In genomic region chr16:13779676-13780075, GRCh38 we compare ENCODE assay signal across 1 cellular context.
TF ChIP-seq lines count a peak whose summit lies in the region.

No MANE protein-coding gene starts in this region.

TF ChIP-seq in GM23338, 12 proteins besides CTCF, POLR2A, EP300 and RAD21 (continued from another document):
- no peak for TF ChIP-seq ZNF462 (CRISPR knock-in tag; IDR thresholded peaks at IDR 0.05)
- no peak for TF ChIP-seq EZH2 (IDR thresholded peaks at IDR 0.05; ENCODE audit: low read depth, unreplicated experiment)
- TF ChIP-seq ETS1 (IDR thresholded peaks at IDR 0.05) = no peak
- no peak for TF ChIP-seq ZNF331 (CRISPR knock-in tag; IDR thresholded peaks at IDR 0.05; ENCODE audit: low read depth)
